ENCODE assay signal across 8 cellular contexts in the genomic region with DNA sequence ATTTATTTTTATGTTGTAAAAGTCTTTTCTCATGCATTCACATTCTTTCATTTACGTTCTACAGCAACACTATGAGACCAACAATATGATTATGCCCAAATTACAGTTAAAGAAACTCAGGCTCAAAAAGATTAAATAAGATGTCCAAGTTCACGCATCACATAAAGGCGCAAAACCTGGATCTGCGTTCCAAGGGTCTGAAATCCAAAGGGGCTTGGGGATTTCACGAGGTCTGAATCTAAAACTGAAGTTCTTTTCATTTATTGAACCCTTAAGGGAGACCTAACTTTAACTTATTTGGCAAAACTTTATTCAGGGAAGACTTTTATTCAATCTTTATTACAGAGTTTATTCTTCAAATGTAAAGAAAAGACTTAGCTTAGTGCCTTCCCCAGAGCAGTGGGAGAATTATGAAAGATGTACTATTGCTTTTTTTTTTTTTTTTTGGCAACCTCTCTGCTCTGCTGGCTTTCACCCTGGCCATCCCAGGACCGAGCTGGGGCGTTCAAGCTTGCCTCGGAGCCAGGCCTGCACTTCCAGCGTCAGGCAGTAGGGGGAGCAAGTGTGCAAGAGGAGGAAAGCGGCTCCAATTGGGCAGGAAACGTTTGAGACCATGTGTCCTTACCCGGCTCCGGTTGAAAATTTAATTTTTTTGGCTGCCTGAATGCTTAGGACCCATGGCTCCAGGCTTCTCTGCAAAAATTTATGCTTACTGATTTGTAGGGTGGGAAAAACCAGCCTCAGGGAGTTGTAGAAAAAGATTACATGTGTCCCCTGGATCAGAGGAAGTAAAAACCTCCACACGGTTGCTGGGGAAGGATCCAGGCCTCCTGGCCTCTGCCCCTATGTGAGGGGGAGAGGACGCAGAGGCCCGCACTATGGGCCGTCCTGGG.
DNase-seq lines count a peak whose midpoint lies in the region; ATAC-seq, FAIRE-seq and TF ChIP-seq lines count a peak whose summit lies in the region.

No MANE protein-coding gene starts in this region.

- RAD21 ChIA-PET in HCT116 (lab: Charles Lee; ENCODE audit: low non-redundant PET in 1 of 2, low total read pairs in 2 of 2, uncharacterized antibody in 2 of 2, unreplicated experiment in 2 of 2): interaction anchor here (0.6 to 2.0 kb wide), 10 partner anchors 34 to 411 kb away, joined by 3 to 14 read pairs (median 4); no protein-coding TSS in a partner anchor

- intact Hi-C loops in HCT116 (cut with micrococcal nuclease) (loop anchor here (1.0 to 2.0 kb wide), 4 partner anchors 131 to 409 kb away; no protein-coding TSS in a partner anchor), pancreas (cut with DNase I) (loop anchor here in 2 of 3 donors (10.0 kb wide), 5 partner anchors 65 to 365 kb away; no protein-coding TSS in a partner anchor)

- H3K27ac Mint-ChIP-seq in activated naive CD4-positive, alpha-beta T cell treated with anti-CD3 and anti-CD28 coated beads, Interleukin-2, amount 50 U/mL, for 72 hours: peak overlapping the region; percentile 32 to 83

- H3K4me3 ChIP-seq in HCT116 (replicated peaks in 1 of 2; ENCODE audit: low read depth in 1 of 2, low read length in 2 of 2): peak overlapping the region in 1 of 2 experiments; percentile 29; a peak in 2 of 4 replicates
- peak overlapping the region in 2 of 4 donors; percentile 15 to 26 for H3K4me3 ChIP-seq in pancreas
- H3K4me3 ChIP-seq in thymus (ENCODE audit: low read length): peak overlapping the region; percentile 49

- peak overlapping the region; percentile 46 for H3K9ac ChIP-seq in HCT116 (ENCODE audit: low read length)

- peak overlapping the region; percentile 63 for H3K27ac ChIP-seq in HCT116 (ENCODE audit: low read depth, low read length)
- peak overlapping the region; percentile 35 to 91 (median 68) for H3K27ac ChIP-seq in pancreas
- peak overlapping the region; percentile 87 for H3K27ac ChIP-seq in thymus (ENCODE audit: low read depth)

- CTCF ChIA-PET in HCT116 (lab: Charles Lee): interaction anchor here (0.6 to 2.9 kb wide), 17 partner anchors 8 to 409 kb away, joined by 3 to 42 read pairs (median 3); no protein-coding TSS in a partner anchor

- peak overlapping the region; percentile 64 for H3K4me2 ChIP-seq in HCT116 (ENCODE audit: low read length)

- H3K4me1 ChIP-seq in HCT116 (ENCODE audit: control insufficient read depth in 1 of 2, insufficient read depth in 2 of 2, low read length in 2 of 2) (peaks cover 19 to 43% of the 10 kb centered on the region in 2 experiments), pancreas (peaks cover 12 to 18% (median 15%) of the 10 kb centered on the region in 3 donors), thymus (ENCODE audit: control insufficient read depth, insufficient read depth, low read length) (peaks cover 9% of the 10 kb centered on the region)

- no peak for TF ChIP-seq POLR2A in HCT116 (IDR thresholded peaks at IDR 0.05; ENCODE audit: borderline replicate concordance, extremely low read depth, insufficient read depth, insufficient read length)

- H3K9me2 ChIP-seq in HCT116 (ENCODE audit: insufficient read depth): no peaks in the 10 kb centered on the region

- peak; percentile 70 for ATAC-seq in HCT116
- peak; percentile 92 for ATAC-seq in SK-N-SH treated with all-trans-retinoic acid at 6 μM for 48 hours
- peak; percentile 68 to 70 for ATAC-seq in activated naive CD4-positive, alpha-beta T cell treated with anti-CD3 and anti-CD28 coated beads, Interleukin-2, amount 50 U/mL, for 72 hours
- peak; percentile 82 to 95 (median 90) for ATAC-seq in pancreas

- H3K36me3 ChIP-seq in HCT116 (ENCODE audit: control insufficient read depth in 1 of 2, insufficient read depth in 2 of 2, low read length in 2 of 2): no peaks in the 10 kb centered on the region
- H3K36me3 ChIP-seq in pancreas: no peaks in the 10 kb centered on the region
- H3K36me3 ChIP-seq in thymus (ENCODE audit: control insufficient read depth, insufficient read depth): no peaks in the 10 kb centered on the region

- 16 to 22% methylated on average over 17 of the region's 17 CpGs for WGBS in pancreas, 2 donors
- WGBS in thymus: 30% methylated on average over 17 of the region's 17 CpGs

- no peaks in the 10 kb centered on the region for H3K9me3 ChIP-seq in HCT116 (ENCODE audit: control insufficient read depth in 1 of 2, insufficient read depth in 1 of 2, low read depth in 1 of 2, low read length in 2 of 2)
- H3K9me3 ChIP-seq in pancreas: no peaks in the 10 kb centered on the region
- no peaks in the 10 kb centered on the region for H3K9me3 ChIP-seq in thymus (ENCODE audit: control insufficient read depth)

- H4K20me1 ChIP-seq in HCT116 (ENCODE audit: insufficient read depth): no peaks in the 10 kb centered on the region

- DNase-seq in Daoy (ENCODE audit: low read depth) (peak; percentile 92), HCT116 (ENCODE audit: low read depth, low spot score) (no peak), NCI-H1048 (lab: John Stamatoyannopoulos, UW) (peak; percentile 67), glomerular visceral epithelial cell (ENCODE audit: extremely low spot score) (peak; percentile 89), pancreas (peak; percentile 88 to 100 (median 95))
- peak; percentile 89 to 99 for DNase-seq in activated naive CD4-positive, alpha-beta T cell treated with anti-CD3 and anti-CD28 coated beads, Interleukin-2, amount 50 U/mL, for 72 hours (ENCODE audit: low spot score in 2 of 2)

- H2AFZ ChIP-seq in HCT116 (ENCODE audit: low read depth, low read length, poor library complexity, severe bottlenecking): peak overlapping the region; percentile 90

- no TSS peak for BruUV-seq in HCT116 (replicated peaks; lab: Mats Ljungman, UMichigan)

- POLR2A ChIA-PET in HCT116 (lab: Charles Lee): interaction anchor here (0.7 to 2.3 kb wide), 8 partner anchors 127 to 409 kb away, joined by 3 to 9 read pairs (median 4); no protein-coding TSS in a partner anchor

- peak; percentile 72 to 99 (median 98) for TF ChIP-seq CTCF in HCT116 (IDR thresholded peaks at IDR 0.05 in 2 of 3, conservative IDR thresholded peaks at IDR 0.05 in 1 of 3; ENCODE audit: borderline replicate concordance in 1 of 3, insufficient read depth in 1 of 3, low read depth in 2 of 3, low read length in 2 of 3)
- peak; percentile 94 to 98 (median 98) for TF ChIP-seq CTCF in pancreas (IDR thresholded peaks at IDR 0.05)

- FAIRE-seq in pancreas (lab: Jason Lieb, UNC): peak; percentile 20

- H3K36me3 Mint-ChIP-seq in activated naive CD4-positive, alpha-beta T cell treated with anti-CD3 and anti-CD28 coated beads, Interleukin-2, amount 50 U/mL, for 72 hours: peaks cover 10 to 12% of the 10 kb centered on the region in 2 donors

- peak; percentile 92 for TF ChIP-seq RAD21 in HCT116 (IDR thresholded peaks at IDR 0.05; ENCODE audit: low read depth)

- peaks cover 0 to 16% of the 10 kb centered on the region in 2 donors for H3K9me3 Mint-ChIP-seq in activated naive CD4-positive, alpha-beta T cell treated with anti-CD3 and anti-CD28 coated beads, Interleukin-2, amount 50 U/mL, for 72 hours

- no peaks in the 10 kb centered on the region for H3K27me3 ChIP-seq in HCT116 (ENCODE audit: insufficient read depth, low read length)
- no peaks in the 10 kb centered on the region for H3K27me3 ChIP-seq in pancreas
- H3K27me3 ChIP-seq in thymus (ENCODE audit: control insufficient read depth, insufficient read depth): no peaks in the 10 kb centered on the region

- H3K79me2 ChIP-seq in HCT116 (ENCODE audit: insufficient read depth, low read length): no peaks in the 10 kb centered on the region

TF ChIP-seq in HCT116, 20 proteins besides CTCF, POLR2A, EP300 and RAD21 (continues in another document):
- TF ChIP-seq ZBTB33 (IDR thresholded peaks at IDR 0.05; ENCODE audit: extremely low read depth, insufficient replicate concordance, low read length): no peak
- 0 out of 2 replicates have a peak, but pooled peaks have one; percentile 6 for TF ChIP-seq FOSL1 (IDR thresholded peaks at IDR 0.05; ENCODE audit: low read depth)
- TF ChIP-seq POLR2AphosphoS5 (IDR thresholded peaks at IDR 0.05; ENCODE audit: low read depth, low read length): 0 out of 2 replicates have a peak, but pooled peaks have one; percentile 19
- TF ChIP-seq SRF (IDR thresholded peaks at IDR 0.05; ENCODE audit: low read depth): no peak
- no peak; the same call in 1 of the 2 replicates for TF ChIP-seq JUND (IDR thresholded peaks at IDR 0.05)

TF ChIP-seq in SK-N-SH treated with all-trans-retinoic acid at 6 μM for 48 hours, 23 proteins besides CTCF, POLR2A, EP300 and RAD21 (continues in another document):
- TF ChIP-seq ISL1 (CRISPR knock-in tag; IDR thresholded peaks at IDR 0.05) (no peak), BACH2 (CRISPR knock-in tag; IDR thresholded peaks at IDR 0.05; ENCODE audit: borderline replicate concordance) (no peak), CSDC2 (CRISPR knock-in tag; IDR thresholded peaks at IDR 0.05) (no peak), ZNF8 (CRISPR knock-in tag; IDR thresholded peaks at IDR 0.05) (no peak), PPARA (CRISPR knock-in tag; IDR thresholded peaks at IDR 0.05; ENCODE audit: borderline replicate concordance) (no peak), OSR1 (CRISPR knock-in tag; IDR thresholded peaks at IDR 0.05) (no peak), ZC3H10 (CRISPR knock-in tag; IDR thresholded peaks at IDR 0.05) (no peak), ZFP3 (CRISPR knock-in tag; IDR thresholded peaks at IDR 0.05) (no peak), TCF4 (CRISPR knock-in tag; IDR thresholded peaks at IDR 0.05; ENCODE audit: borderline replicate concordance) (no peak), ZNF70 (CRISPR knock-in tag; IDR thresholded peaks at IDR 0.05) (no peak), TOX (CRISPR knock-in tag; IDR thresholded peaks at IDR 0.05; ENCODE audit: borderline replicate concordance) (no peak), RARB (CRISPR knock-in tag; IDR thresholded peaks at IDR 0.05) (no peak), ESRRG (CRISPR knock-in tag; IDR thresholded peaks at IDR 0.05) (no peak)
- TF ChIP-seq, protein P1, sequence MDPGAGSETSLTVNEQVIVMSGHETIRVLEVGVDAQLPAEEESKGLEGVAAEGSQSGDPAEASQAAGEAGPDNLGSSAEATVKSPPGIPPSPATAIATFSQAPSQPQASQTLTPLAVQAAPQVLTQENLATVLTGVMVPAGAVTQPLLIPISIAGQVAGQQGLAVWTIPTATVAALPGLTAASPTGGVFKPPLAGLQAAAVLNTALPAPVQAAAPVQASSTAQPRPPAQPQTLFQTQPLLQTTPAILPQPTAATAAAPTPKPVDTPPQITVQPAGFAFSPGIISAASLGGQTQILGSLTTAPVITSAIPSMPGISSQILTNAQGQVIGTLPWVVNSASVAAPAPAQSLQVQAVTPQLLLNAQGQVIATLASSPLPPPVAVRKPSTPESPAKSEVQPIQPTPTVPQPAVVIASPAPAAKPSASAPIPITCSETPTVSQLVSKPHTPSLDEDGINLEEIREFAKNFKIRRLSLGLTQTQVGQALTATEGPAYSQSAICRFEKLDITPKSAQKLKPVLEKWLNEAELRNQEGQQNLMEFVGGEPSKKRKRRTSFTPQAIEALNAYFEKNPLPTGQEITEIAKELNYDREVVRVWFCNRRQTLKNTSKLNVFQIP (CRISPR knock-in tag; IDR thresholded peaks at IDR 0.05; ENCODE audit: borderline replicate concordance, low read depth): no peak
